Comparison of ENCODE assay signal across 17 cellular contexts in the genomic region with DNA sequence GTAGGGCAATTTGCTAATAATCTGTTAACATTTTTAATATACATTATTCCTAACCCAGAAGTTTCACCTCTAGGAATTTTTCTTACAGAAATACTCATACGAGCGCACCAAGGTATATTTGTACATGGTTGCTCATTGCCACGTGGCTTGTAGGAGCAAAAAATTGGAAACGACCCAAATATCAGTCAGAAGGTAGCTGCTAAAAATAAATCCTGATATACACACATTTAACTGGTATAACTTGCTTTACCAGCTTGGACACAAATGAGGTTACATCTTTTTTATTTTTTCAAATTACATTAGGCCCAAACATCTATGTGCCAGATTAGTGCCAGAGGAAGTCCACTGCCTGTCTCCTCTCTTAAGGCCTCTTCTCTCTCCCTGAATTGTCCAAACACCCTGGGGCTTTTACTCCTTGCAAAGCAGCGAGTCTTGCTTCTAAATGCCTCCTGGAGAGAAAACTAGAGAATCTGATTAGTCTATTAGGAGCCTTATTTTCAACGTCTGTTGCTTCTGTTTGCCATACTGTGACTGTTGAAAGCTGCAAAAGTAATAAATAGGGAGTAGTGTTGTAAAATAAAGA.
DNase-seq lines count a peak whose midpoint lies in the region; ATAC-seq and TF ChIP-seq lines count a peak whose summit lies in the region.
"Had no signal": no experiment of that assay in that cellular context is flagged by ENCODE, and none has a peak within 500 bp of the region (broad histone marks: within the 10 kb centered on the region; RNA-seq: fewer than 3 reads in every experiment).

No MANE protein-coding gene starts in this region.

- H3K9me3 ChIP-seq in BE2C (no peaks in the 10 kb centered on the region), aorta (ENCODE audit: control insufficient read depth, low read length) (no peaks in the 10 kb centered on the region)
- H3K9me3 ChIP-seq: heart right ventricle, thyroid gland had no signal

- H3K27ac ChIP-seq in GM23338 (ENCODE audit: low read depth) (0 out of 2 replicates have a peak overlapping the region, but pooled peaks have one; percentile 51), VCaP (peak overlapping the region; percentile 84), aorta (ENCODE audit: low read depth in 1 of 2, low read length in 2 of 2) (no peak overlapping the region)
- H3K27ac ChIP-seq: KMS-11, thyroid gland had no signal

- ATAC-seq in GM23338 (no peak), aorta (ENCODE audit: low FRiP score) (no peak)
- ATAC-seq: activated CD8-positive, alpha-beta T cell treated with anti-CD3 and anti-CD28 coated beads for 36 hours; activated T-cell treated with anti-CD3 and anti-CD28 coated beads, Interleukin-2, amount 50 U/mL, for 72 hours had no signal

- no peaks in the 10 kb centered on the region for H3K9me3 Mint-ChIP-seq in GM23338
- H3K9me3 Mint-ChIP-seq in mesothelial cell of epicardium = no peaks in the 10 kb centered on the region
- H3K9me3 Mint-ChIP-seq: activated CD8-positive, alpha-beta T cell treated with anti-CD3 and anti-CD28 coated beads for 36 hours; activated naive CD8-positive, alpha-beta T cell treated with anti-CD3 and anti-CD28 coated beads for 36 hours; activated T-cell treated with anti-CD3 and anti-CD28 coated beads, Interleukin-2, amount 50 U/mL, for 72 hours had no signal

- no peaks in the 10 kb centered on the region for H3K79me2 ChIP-seq in GM23338 (replicated peaks; ENCODE audit: insufficient read depth)

- 67 to 69% methylated on average over 6 of the region's 6 CpGs for WGBS in aorta, 2 donors

- H3K4me1 Mint-ChIP-seq in GM23338 (peaks cover 6% of the 10 kb centered on the region), mesothelial cell of epicardium (peaks cover 49% of the 10 kb centered on the region)

- H3K27ac Mint-ChIP-seq in GM23338 = no peak overlapping the region
- peak overlapping the region; percentile 70 for H3K27ac Mint-ChIP-seq in mesothelial cell of epicardium
- H3K27ac Mint-ChIP-seq: activated CD8-positive, alpha-beta T cell treated with anti-CD3 and anti-CD28 coated beads for 36 hours; activated naive CD8-positive, alpha-beta T cell treated with anti-CD3 and anti-CD28 coated beads for 36 hours; activated T-cell treated with anti-CD3 and anti-CD28 coated beads, Interleukin-2, amount 50 U/mL, for 72 hours had no signal

- H3K4me3 ChIP-seq in BE2C (ENCODE audit: low read depth, low read length) (no peak overlapping the region), GM23338 (no peak overlapping the region), aorta (ENCODE audit: low read length in 2 of 2) (no peak overlapping the region)
- H3K4me3 ChIP-seq: heart right ventricle, thyroid gland had no signal

- H3K4me3 Mint-ChIP-seq in GM23338 = no peak overlapping the region
- H3K4me3 Mint-ChIP-seq in mesothelial cell of epicardium = no peak overlapping the region
- H3K4me3 Mint-ChIP-seq: activated CD8-positive, alpha-beta T cell treated with anti-CD3 and anti-CD28 coated beads for 36 hours; activated naive CD8-positive, alpha-beta T cell treated with anti-CD3 and anti-CD28 coated beads for 36 hours; activated T-cell treated with anti-CD3 and anti-CD28 coated beads, Interleukin-2, amount 50 U/mL, for 72 hours had no signal

- H3K4me2 ChIP-seq in GM23338 = no peak overlapping the region
- H3K4me2 ChIP-seq: KMS-11 had no signal

- intact Hi-C loops in aorta (cut with DNase I) = no loop called here

- peak overlapping the region; percentile 85; the same call in 1 of the 2 replicates for H2AFZ ChIP-seq in GM23338

- H3K27me3 Mint-ChIP-seq in GM23338 (ENCODE audit: insufficient read depth, low read depth, poor library complexity) = peaks cover 2% of the 10 kb centered on the region
- no peaks in the 10 kb centered on the region for H3K27me3 Mint-ChIP-seq in mesothelial cell of epicardium (ENCODE audit: low read depth)
- H3K27me3 Mint-ChIP-seq: activated CD8-positive, alpha-beta T cell treated with anti-CD3 and anti-CD28 coated beads for 36 hours; activated naive CD8-positive, alpha-beta T cell treated with anti-CD3 and anti-CD28 coated beads for 36 hours had no signal

- H4K20me1 ChIP-seq in GM23338 (replicated peaks; ENCODE audit: insufficient read depth) = no peaks in the 10 kb centered on the region

- H3K36me3 Mint-ChIP-seq in GM23338 (ENCODE audit: low read depth) = no peaks in the 10 kb centered on the region
- no peaks in the 10 kb centered on the region for H3K36me3 Mint-ChIP-seq in mesothelial cell of epicardium
- H3K36me3 Mint-ChIP-seq: activated naive CD8-positive, alpha-beta T cell treated with anti-CD3 and anti-CD28 coated beads for 36 hours had no signal

- peaks cover 3% of the 10 kb centered on the region; the same call in 1 of the 2 replicates for H3K9me2 ChIP-seq in GM23338 (ENCODE audit: insufficient read depth)

- peak; percentile 58 for DNase-seq in BE2C
- no peak for DNase-seq in GM23338 (ENCODE audit: low spot score)
- DNase-seq in mesothelial cell of epicardium (ENCODE audit: low spot score in 2 of 2, unreplicated experiment in 2 of 2) = no peak
- DNase-seq in LoVo (ENCODE audit: low spot score) = no peak
- no peak for DNase-seq in aorta
- DNase-seq in NOMO-1 treated with DMSO at 0.1 percent for 48 hours (lab: John Stamatoyannopoulos, UW; ENCODE audit: unreplicated experiment) = no peak
- DNase-seq in NCI-H146 (lab: John Stamatoyannopoulos, UW) = no peak
- DNase-seq: activated CD8-positive, alpha-beta T cell treated with anti-CD3 and anti-CD28 coated beads for 36 hours; activated naive CD8-positive, alpha-beta T cell treated with anti-CD3 and anti-CD28 coated beads for 36 hours; activated T-cell treated with anti-CD3 and anti-CD28 coated beads, Interleukin-2, amount 50 U/mL, for 72 hours; heart right ventricle; kidney; NCI-H1436; SW 1271; thyroid gland had no signal

- H3K4me1 ChIP-seq in BE2C = peaks cover 36% of the 10 kb centered on the region
- peaks cover 13% of the 10 kb centered on the region; the same call in 1 of the 2 replicates for H3K4me1 ChIP-seq in GM23338 (ENCODE audit: insufficient read depth)
- no peaks in the 10 kb centered on the region for H3K4me1 ChIP-seq in aorta (ENCODE audit: control insufficient read depth in 1 of 2, insufficient read depth in 2 of 2, low read length in 2 of 2)

- H3F3A ChIP-seq in GM23338 (replicated peaks; ENCODE audit: low read depth) = no peaks in the 10 kb centered on the region

- TF ChIP-seq CTCF in BE2C (IDR thresholded peaks at IDR 0.05; ENCODE audit: low read depth, low read length) = no peak
- no peak for TF ChIP-seq CTCF in GM23338 (conservative IDR thresholded peaks at IDR 0.05; ENCODE audit: low read depth in 2 of 2)
- TF ChIP-seq CTCF in VCaP (conservative IDR thresholded peaks at IDR 0.05) = no peak
- TF ChIP-seq CTCF in mesothelial cell of epicardium (IDR thresholded peaks at IDR 0.05; ENCODE audit: unreplicated experiment) = no peak

- H3K27me3 ChIP-seq in BE2C = no peaks in the 10 kb centered on the region
- H3K27me3 ChIP-seq in GM23338 (ENCODE audit: insufficient read depth) = no peaks in the 10 kb centered on the region
- H3K27me3 ChIP-seq in aorta (ENCODE audit: control insufficient read depth in 1 of 2, insufficient read depth in 2 of 2, low read length in 1 of 2) = no peaks in the 10 kb centered on the region
- H3K27me3 ChIP-seq: heart right ventricle, thyroid gland had no signal

- H3K36me3 ChIP-seq in BE2C (no peaks in the 10 kb centered on the region), GM23338 (ENCODE audit: insufficient read depth) (no peaks in the 10 kb centered on the region), aorta (ENCODE audit: control insufficient read depth in 1 of 2, insufficient read depth in 2 of 2, low read length in 1 of 2) (no peaks in the 10 kb centered on the region)
- H3K36me3 ChIP-seq: heart right ventricle, thyroid gland had no signal

TF ChIP-seq in GM23338, 12 proteins besides CTCF, POLR2A, EP300 and RAD21 (continues in another document):
- TF ChIP-seq ZNF114 (CRISPR knock-in tag; IDR thresholded peaks at IDR 0.05) (no peak), JUNB (IDR thresholded peaks at IDR 0.05; ENCODE audit: unreplicated experiment) (no peak), POLR2AphosphoS5 (IDR thresholded peaks at IDR 0.05; ENCODE audit: low read depth) (no peak), EZH2phosphoT487 (IDR thresholded peaks at IDR 0.05; ENCODE audit: unreplicated experiment) (no peak), STAT1 (IDR thresholded peaks at IDR 0.05; ENCODE audit: unreplicated experiment) (no peak), NANOG (IDR thresholded peaks at IDR 0.05; ENCODE audit: borderline replicate concordance) (no peak), CREB1 (CRISPR knock-in tag; IDR thresholded peaks at IDR 0.05; ENCODE audit: low read depth) (no peak)
- TF ChIP-seq, protein P1, sequence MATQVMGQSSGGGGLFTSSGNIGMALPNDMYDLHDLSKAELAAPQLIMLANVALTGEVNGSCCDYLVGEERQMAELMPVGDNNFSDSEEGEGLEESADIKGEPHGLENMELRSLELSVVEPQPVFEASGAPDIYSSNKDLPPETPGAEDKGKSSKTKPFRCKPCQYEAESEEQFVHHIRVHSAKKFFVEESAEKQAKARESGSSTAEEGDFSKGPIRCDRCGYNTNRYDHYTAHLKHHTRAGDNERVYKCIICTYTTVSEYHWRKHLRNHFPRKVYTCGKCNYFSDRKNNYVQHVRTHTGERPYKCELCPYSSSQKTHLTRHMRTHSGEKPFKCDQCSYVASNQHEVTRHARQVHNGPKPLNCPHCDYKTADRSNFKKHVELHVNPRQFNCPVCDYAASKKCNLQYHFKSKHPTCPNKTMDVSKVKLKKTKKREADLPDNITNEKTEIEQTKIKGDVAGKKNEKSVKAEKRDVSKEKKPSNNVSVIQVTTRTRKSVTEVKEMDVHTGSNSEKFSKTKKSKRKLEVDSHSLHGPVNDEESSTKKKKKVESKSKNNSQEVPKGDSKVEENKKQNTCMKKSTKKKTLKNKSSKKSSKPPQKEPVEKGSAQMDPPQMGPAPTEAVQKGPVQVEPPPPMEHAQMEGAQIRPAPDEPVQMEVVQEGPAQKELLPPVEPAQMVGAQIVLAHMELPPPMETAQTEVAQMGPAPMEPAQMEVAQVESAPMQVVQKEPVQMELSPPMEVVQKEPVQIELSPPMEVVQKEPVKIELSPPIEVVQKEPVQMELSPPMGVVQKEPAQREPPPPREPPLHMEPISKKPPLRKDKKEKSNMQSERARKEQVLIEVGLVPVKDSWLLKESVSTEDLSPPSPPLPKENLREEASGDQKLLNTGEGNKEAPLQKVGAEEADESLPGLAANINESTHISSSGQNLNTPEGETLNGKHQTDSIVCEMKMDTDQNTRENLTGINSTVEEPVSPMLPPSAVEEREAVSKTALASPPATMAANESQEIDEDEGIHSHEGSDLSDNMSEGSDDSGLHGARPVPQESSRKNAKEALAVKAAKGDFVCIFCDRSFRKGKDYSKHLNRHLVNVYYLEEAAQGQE (IDR thresholded peaks at IDR 0.05; ENCODE audit: unreplicated experiment) = no peak

Comparison
In these comparisons a context has a peak if more than half of its experiments do, and no peak if none do; other contexts are left out.
1. H3K27ac ChIP-seq: peak in GM23338 (single experiment) and VCaP (single experiment); none in aorta (0 of 2).